ENCODE assay signal across 9 cellular contexts in the genomic region with DNA sequence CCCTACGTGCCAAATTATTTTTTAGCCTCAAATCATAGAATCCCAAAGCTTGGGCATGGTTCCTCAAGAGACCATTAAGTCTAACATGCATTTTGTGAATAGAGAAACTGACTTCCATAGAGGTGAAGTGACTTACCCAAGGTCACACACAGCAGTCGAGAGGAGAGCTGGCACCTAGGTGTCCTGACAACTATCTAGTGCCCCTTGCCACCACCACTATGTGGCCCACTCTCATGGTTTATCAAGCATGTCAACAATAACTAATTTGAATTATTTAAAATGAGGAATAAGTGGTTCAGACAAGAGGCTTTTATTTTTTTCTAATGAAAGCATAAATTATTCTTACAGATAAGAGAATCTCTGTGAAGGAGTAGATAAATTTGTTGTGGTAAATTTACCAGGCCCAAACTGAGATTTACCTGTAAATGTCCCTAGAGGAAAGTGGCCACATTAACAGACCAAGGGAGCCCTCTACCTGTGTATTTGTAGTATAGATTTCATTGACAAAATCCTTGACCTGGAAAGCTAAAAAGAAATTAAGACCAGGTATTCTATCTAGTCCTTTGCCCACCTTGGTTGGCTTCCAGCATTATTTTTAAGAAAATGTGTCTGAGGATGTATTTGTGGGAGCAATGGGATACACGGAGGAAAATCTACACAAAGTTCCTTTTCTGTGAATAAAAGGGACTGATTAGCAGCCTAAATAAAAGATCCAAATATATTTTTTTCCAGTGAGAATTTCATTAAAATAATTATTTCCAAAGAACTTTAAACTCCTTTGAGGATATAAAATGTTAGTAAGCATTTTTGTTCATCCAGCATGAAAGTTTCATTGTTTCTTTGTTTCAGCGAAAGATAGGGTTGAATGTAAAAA. TPM values are rescaled to one million over a fixed set of nuclear protein-coding genes. Genes with fewer than 3 reads are reported as not detected.
DNase-seq lines count a peak whose midpoint lies in the region; ATAC-seq and TF ChIP-seq lines count a peak whose summit lies in the region.
"Had no signal": no experiment of that assay in that cellular context is flagged by ENCODE, and none has a peak within 500 bp of the region (broad histone marks: within the 10 kb centered on the region; RNA-seq: fewer than 3 reads in every experiment).

No MANE protein-coding gene starts in this region.

- intact Hi-C loops in CD14-positive monocyte (cut with micrococcal nuclease) = no loop called here

- no peaks in the 10 kb centered on the region for H3K36me3 Mint-ChIP-seq in CD14-positive monocyte
- no peaks in the 10 kb centered on the region for H3K36me3 Mint-ChIP-seq in naive thymus-derived CD8-positive, alpha-beta T cell

- H3K27ac ChIP-seq in OCI-LY3 (ENCODE audit: low read length) = no peak overlapping the region
- H3K27ac ChIP-seq: skin epidermis had no signal

- no peaks in the 10 kb centered on the region for H3K4me1 Mint-ChIP-seq in CD14-positive monocyte
- H3K4me1 Mint-ChIP-seq in naive thymus-derived CD8-positive, alpha-beta T cell = no peaks in the 10 kb centered on the region

- no peaks in the 10 kb centered on the region for H4K20me1 ChIP-seq in OCI-LY3 (ENCODE audit: insufficient read depth, low read length)

- TF ChIP-seq CTCF in CD14-positive monocyte (IDR thresholded peaks at IDR 0.05) (peak; percentile 42), GM12874 (IDR thresholded peaks at IDR 0.05; ENCODE audit: insufficient read depth, low read depth, low read length) (peak; percentile 32; the same call in 1 of the 2 replicates), OCI-LY3 (IDR thresholded peaks at IDR 0.05; ENCODE audit: low read depth, low read length) (peak; percentile 89)

- H3K4me1 ChIP-seq in OCI-LY3 (ENCODE audit: low read length) = peaks cover 30% of the 10 kb centered on the region

- no peak overlapping the region for H3K9ac ChIP-seq in OCI-LY3 (ENCODE audit: low read length)

- H3K79me2 ChIP-seq in OCI-LY3 (ENCODE audit: low read length) = no peaks in the 10 kb centered on the region

- no peak overlapping the region for H2AFZ ChIP-seq in OCI-LY3 (ENCODE audit: low read depth, low read length)

- H3K9me3 ChIP-seq in OCI-LY3 (ENCODE audit: insufficient read depth, low read length) = no peaks in the 10 kb centered on the region

- no peaks in the 10 kb centered on the region for H3K9me3 Mint-ChIP-seq in CD14-positive monocyte
- H3K9me3 Mint-ChIP-seq in naive thymus-derived CD8-positive, alpha-beta T cell = no peaks in the 10 kb centered on the region

- no peak overlapping the region for H3K4me3 ChIP-seq in OCI-LY3 (ENCODE audit: low read length)
- H3K4me3 ChIP-seq: skin epidermis had no signal

- no peaks in the 10 kb centered on the region for H3K36me3 ChIP-seq in OCI-LY3 (replicated peaks; ENCODE audit: low read depth, low read length)

- no peak overlapping the region for H3K27ac Mint-ChIP-seq in CD14-positive monocyte
- no peak overlapping the region for H3K27ac Mint-ChIP-seq in naive thymus-derived CD8-positive, alpha-beta T cell

- DNase-seq in CD14-positive monocyte (ENCODE audit: low spot score) = no peak
- peak; percentile 68 for DNase-seq in dermis blood vessel endothelial cell
- DNase-seq in naive thymus-derived CD8-positive, alpha-beta T cell = peak in 7 of 10 donors; percentile 4 to 68 (median 54)
- no peak for DNase-seq in NK-92 treated with Interleukin-12 subunit alpha and Interleukin-12 subunit beta, amount 100 ng/mL, for 24 hours (lab: John Stamatoyannopoulos, UW)

- H3K4me3 Mint-ChIP-seq in CD14-positive monocyte = no peak overlapping the region
- H3K4me3 Mint-ChIP-seq in naive thymus-derived CD8-positive, alpha-beta T cell = no peak overlapping the region

- no peaks in the 10 kb centered on the region for H3K27me3 ChIP-seq in OCI-LY3 (ENCODE audit: low read depth, low read length)

- POLR2A ChIA-PET in naive thymus-derived CD8-positive, alpha-beta T cell (lab: Charles Lee) = interaction anchor here (1.0 kb wide), 1 partner anchor 357 kb away, joined by 5 read pairs; no protein-coding TSS in a partner anchor

- peaks cover 0 to 1% (median 0%) of the 10 kb centered on the region in 3 donors for H3K27me3 Mint-ChIP-seq in CD14-positive monocyte (ENCODE audit: low read depth in 3 of 3)
- peaks cover 0 to 2% (median 0%) of the 10 kb centered on the region in 5 donors for H3K27me3 Mint-ChIP-seq in naive thymus-derived CD8-positive, alpha-beta T cell

- no peak overlapping the region for H3K4me2 ChIP-seq in OCI-LY3 (ENCODE audit: low read length)

- peak; percentile 51 to 65 for ATAC-seq in naive thymus-derived CD8-positive, alpha-beta T cell
- ATAC-seq in HG03095 (IDR thresholded peaks at IDR 0.05; ENCODE audit: unreplicated experiment) (no peak), GM18858 (IDR thresholded peaks at IDR 0.05; ENCODE audit: unreplicated experiment) (no peak)

RNA-seq across cellular contexts. Expression of a gene that starts 49.1 kb away (rescaled TPM):
- polyA plus RNA-seq in CD14-positive monocyte = not detected
- 1.4 and 1.7 TPM in 2 replicates for total RNA-seq in dermis blood vessel endothelial cell
- total RNA-seq in naive thymus-derived CD8-positive, alpha-beta T cell = under 1 TPM; 0.38 to 0.96 TPM
- polyA plus RNA-seq in naive thymus-derived CD8-positive, alpha-beta T cell = under 1 TPM in 2 of 3 donors, not detected in 1; 0.20 to 0.28 TPM

RNA-seq across cellular contexts. Expression of a gene that starts 49.3 kb away (rescaled TPM):
- polyA plus RNA-seq in CD14-positive monocyte = 10 to 100 TPM; 30.1 to 40.4 TPM
- total RNA-seq in dermis blood vessel endothelial cell = 54.3 and 86.5 TPM in 2 replicates
- 10 to 100 TPM; 28.1 to 28.2 TPM for total RNA-seq in naive thymus-derived CD8-positive, alpha-beta T cell
- polyA plus RNA-seq in naive thymus-derived CD8-positive, alpha-beta T cell = 10 to 100 TPM; 43.8 to 49.4 (median 44.3) TPM

Comparison
In these comparisons a context has a peak if more than half of its experiments do, and no peak if none do; other contexts are left out.
1. DNase-seq: peak in dermis blood vessel endothelial cell (single experiment) and naive thymus-derived CD8-positive, alpha-beta T cell (7 of 10); none in CD14-positive monocyte (single experiment) and NK-92 treated with Interleukin-12 subunit alpha and Interleukin-12 subunit beta, amount 100 ng/mL, for 24 hours (single experiment).
2. CTCF ChIP-seq: peak in every context shown above with its lines; median percentile 89 in OCI-LY3; 42 in CD14-positive monocyte; 32 in GM12874.
3. ATAC-seq: peak in naive thymus-derived CD8-positive, alpha-beta T cell (2 of 2); none in HG03095 (single experiment) and GM18858 (single experiment).